23 cellular contexts compared by ENCODE assay signal in the genomic region with DNA sequence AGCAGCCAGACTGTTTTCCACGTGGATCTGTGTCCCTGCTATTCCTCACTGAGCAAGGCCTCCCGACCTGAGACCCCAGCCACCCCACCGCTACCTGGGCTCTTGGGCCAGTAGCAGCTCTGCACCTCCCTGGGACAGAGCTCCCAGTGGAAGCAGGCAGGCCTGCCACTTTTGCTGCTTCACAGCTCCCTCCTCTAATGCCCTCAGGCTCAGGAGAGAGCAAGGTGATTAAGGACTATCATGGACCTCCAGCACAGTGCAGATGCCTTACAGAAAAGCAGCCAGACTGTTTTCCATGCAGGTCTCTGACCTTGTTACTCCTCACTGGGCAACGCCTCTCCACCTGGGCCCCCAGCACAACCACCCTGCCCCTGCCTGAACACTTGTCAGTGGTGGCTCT. TPM values are rescaled to one million over a fixed set of nuclear protein-coding genes. Genes with fewer than 3 reads are reported as not detected.
A peak's percentile ranks its signal among the peaks of the same experiment; 100 is the strongest.
DNase-seq lines count a peak whose midpoint lies in the region; TF ChIP-seq lines count a peak whose summit lies in the region.
"Had no signal": no experiment of that assay in that cellular context is flagged by ENCODE, and none has a peak within 500 bp of the region (broad histone marks: within the 10 kb centered on the region; RNA-seq: fewer than 3 reads in every experiment).

No MANE protein-coding gene starts in this region.

- no peaks in the 10 kb centered on the region for H3F3A ChIP-seq in PC-9 (ENCODE audit: insufficient read depth, low read depth)

- no peaks in the 10 kb centered on the region for H3K79me1 ChIP-seq in mesendoderm (ENCODE audit: low read length)

- no peaks in the 10 kb centered on the region for H3K9me2 ChIP-seq in PC-9 (ENCODE audit: insufficient read depth)

- H3K56ac ChIP-seq in mesendoderm (ENCODE audit: low read length): no peak overlapping the region

- no peaks in the 10 kb centered on the region for H3K79me2 ChIP-seq in mesendoderm (ENCODE audit: control insufficient read depth, insufficient read depth, low read length)
- no peaks in the 10 kb centered on the region for H3K79me2 ChIP-seq in PC-9 (ENCODE audit: low read depth)

- no peak overlapping the region for H3K4ac ChIP-seq in mesendoderm (ENCODE audit: low read depth, low read length)

- DNase-seq in ELF-1 (ENCODE audit: low read depth, low spot score) (peak; percentile 77), NCI-H69 (lab: John Stamatoyannopoulos, UW) (peak; percentile 26), left ventricle myocardium inferior (no peak), mesendoderm (peak; percentile 50), PC-9 (no peak), NCI-H526 (lab: John Stamatoyannopoulos, UW) (no peak)
- DNase-seq in activated T-cell treated with anti-CD3 and anti-CD28 coated beads, Interleukin-2, amount 50 U/mL, for 1 hour: no peak
- DNase-seq: AML-193; CD4-positive, alpha-beta T cell; GDM1; Karpas-422; NCI-H1092; NCI-H1417 treated with DMSO at 0.1 percent for 48 hours; NCI-H2081; NCI-H2227 treated with DMSO at 0.1 percent for 48 hours; PC-3; SHP77 had no signal

- H3K36me3 ChIP-seq in left ventricle myocardium inferior (no peaks in the 10 kb centered on the region), mesendoderm (ENCODE audit: control insufficient read depth, insufficient read depth, low read length) (no peaks in the 10 kb centered on the region), PC-9 (ENCODE audit: low read depth) (no peaks in the 10 kb centered on the region)
- H3K36me3 ChIP-seq: BLaER1 treated with 17β-estradiol and CSF1 and Interleukin-3, amounts not matched to agents 10 nM and 100 nM had no signal

- CTCF ChIA-PET in PC-9 (lab: Charles Lee): no interaction called here

- no peaks in the 10 kb centered on the region for H3K27me3 ChIP-seq in left ventricle myocardium inferior (ENCODE audit: low read depth)
- H3K27me3 ChIP-seq in mesendoderm (ENCODE audit: insufficient read depth, low read length, poor library complexity): no peaks in the 10 kb centered on the region
- H3K27me3 ChIP-seq in PC-9 (ENCODE audit: insufficient read depth, low read depth): peaks cover 15% of the 10 kb centered on the region; the same call in 1 of the 2 replicates

- H2AK5ac ChIP-seq in mesendoderm (ENCODE audit: low read length): no peak overlapping the region

- H3K27ac ChIP-seq in left ventricle myocardium inferior (replicated peaks) (peak overlapping the region; percentile 83), mesendoderm (ENCODE audit: low read depth, low read length) (no peak overlapping the region), PC-9 (no peak overlapping the region)
- H3K27ac ChIP-seq: BLaER1 treated with 17β-estradiol and CSF1 and Interleukin-3, amounts not matched to agents 10 nM and 100 nM; HL-60 had no signal

- no peak overlapping the region for H2BK5ac ChIP-seq in mesendoderm (ENCODE audit: low read length)

- H4K5ac ChIP-seq in mesendoderm (ENCODE audit: low read length): no peak overlapping the region

- POLR2A ChIA-PET in PC-9 (lab: Charles Lee; ENCODE audit: unreplicated experiment): no interaction called here

- no peak overlapping the region for H2BK120ac ChIP-seq in mesendoderm (ENCODE audit: low read depth, low read length)

- intact Hi-C loops in left ventricle myocardium inferior (cut with micrococcal nuclease) (no loop called here), PC-9 (cut with micrococcal nuclease; ENCODE audit: unreplicated experiment) (no loop called here)

- H3K4me2 ChIP-seq in mesendoderm (ENCODE audit: low read length): no peak overlapping the region
- H3K4me2 ChIP-seq in PC-9: no peak overlapping the region
- H3K4me2 ChIP-seq: BLaER1 treated with 17β-estradiol and CSF1 and Interleukin-3, amounts not matched to agents 10 nM and 100 nM had no signal

- no peak overlapping the region for H3K9ac ChIP-seq in mesendoderm (ENCODE audit: low read length)
- H3K9ac ChIP-seq: BLaER1 treated with 17β-estradiol and CSF1 and Interleukin-3, amounts not matched to agents 10 nM and 100 nM had no signal

- no peaks in the 10 kb centered on the region for H3K9me3 ChIP-seq in left ventricle myocardium inferior (replicated peaks)
- no peaks in the 10 kb centered on the region for H3K9me3 ChIP-seq in PC-9 (ENCODE audit: insufficient read depth, low read depth)

- H3K4me3 ChIP-seq in left ventricle myocardium inferior (no peak overlapping the region), mesendoderm (ENCODE audit: low read length) (no peak overlapping the region), PC-9 (no peak overlapping the region)
- H3K4me3 ChIP-seq: BLaER1 treated with 17β-estradiol and CSF1 and Interleukin-3, amounts not matched to agents 10 nM and 100 nM; GM12878 had no signal

- no CpG with 5 or more reads among the region's 4 CpGs for WGBS in mesendoderm (ENCODE audit: extremely low coverage, insufficient coverage, low lambda C conversion rate)

- H3K23ac ChIP-seq in mesendoderm (ENCODE audit: low read length): no peak overlapping the region

- no peak overlapping the region for H3K18ac ChIP-seq in mesendoderm (ENCODE audit: low read length)

- no peak overlapping the region for H2BK15ac ChIP-seq in mesendoderm (replicated peaks; ENCODE audit: low read depth)

- no peak for TF ChIP-seq CTCF in left ventricle myocardium inferior (IDR thresholded peaks at IDR 0.05; ENCODE audit: borderline replicate concordance)
- no peak for TF ChIP-seq CTCF in PC-9 (conservative IDR thresholded peaks at IDR 0.05)

- no TSS peak for BruUV-seq in PC-9 (replicated peaks; lab: Mats Ljungman, UMichigan)

- H4K20me1 ChIP-seq in PC-9 (ENCODE audit: insufficient read depth): no peaks in the 10 kb centered on the region

- no peak overlapping the region for H4K8ac ChIP-seq in mesendoderm (ENCODE audit: low read depth, low read length)

- H2AFZ ChIP-seq in PC-9: no peak overlapping the region

- H3K4me1 ChIP-seq in left ventricle myocardium inferior (peaks cover 15% of the 10 kb centered on the region), mesendoderm (ENCODE audit: control insufficient read depth, low read depth, low read length) (no peaks in the 10 kb centered on the region), PC-9 (replicated peaks; ENCODE audit: insufficient read depth) (no peaks in the 10 kb centered on the region)
- H3K4me1 ChIP-seq: BLaER1 treated with 17β-estradiol and CSF1 and Interleukin-3, amounts not matched to agents 10 nM and 100 nM had no signal

RNA-seq across cellular contexts. Expression of gene AWAT2, which starts 37.0 kb away (rescaled TPM):
- total RNA-seq in left ventricle myocardium inferior: not detected
- polyA plus RNA-seq in mesendoderm (2013, experiment 1 of 2): 0.04 TPM
- not detected for polyA plus RNA-seq in mesendoderm (2013, experiment 2 of 2)
- not detected in 2 replicates for total RNA-seq in PC-9 (2021)
- total RNA-seq: CD4-positive, alpha-beta T cell; GM12878; NCI-H460; PC-3; RPMI7951; SK-MEL-5 had no signal
- polyA plus RNA-seq: GM12878 had no signal

RNA-seq across cellular contexts. Expression of gene OTUD6A, which starts 49.5 kb away (rescaled TPM):
- total RNA-seq in left ventricle myocardium inferior (not detected), PC-9 (2021) (not detected in 2 replicates)
- polyA plus RNA-seq in mesendoderm (2013, experiment 1 of 2): 0.04 TPM
- 0.04 TPM for polyA plus RNA-seq in mesendoderm (2013, experiment 2 of 2)
- total RNA-seq: CD4-positive, alpha-beta T cell; GM12878; NCI-H460; PC-3; RPMI7951; SK-MEL-5 had no signal
- polyA plus RNA-seq: GM12878 had no signal

Comparison
In these comparisons a context has a peak if more than half of its experiments do, and no peak if none do; other contexts are left out.
1. DNase-seq: peak in ELF-1 (single experiment), NCI-H69 (single experiment) and mesendoderm (single experiment); none in left ventricle myocardium inferior (single experiment), PC-9 (0 of 2), NCI-H526 (0 of 2) and activated T-cell treated with anti-CD3 and anti-CD28 coated beads, Interleukin-2, amount 50 U/mL, for 1 hour (single experiment).